In genomic region chr6:19463925-19464324, GRCh38 we compare ENCODE assay signal across 24 cellular contexts.
A peak's percentile ranks its signal among the peaks of the same experiment; 100 is the strongest.
DNase-seq lines count a peak whose midpoint lies in the region; ATAC-seq, FAIRE-seq and TF ChIP-seq lines count a peak whose summit lies in the region.
"Had no signal": no experiment of that assay in that cellular context is flagged by ENCODE, and none has a peak within 500 bp of the region (broad histone marks: within the 10 kb centered on the region; RNA-seq: fewer than 3 reads in every experiment).

No MANE protein-coding gene starts in this region.

- H3K36me3 ChIP-seq in hepatocyte (replicated peaks; ENCODE audit: insufficient read depth, low read depth) (no peaks in the 10 kb centered on the region), mucosa of descending colon (ENCODE audit: low read depth) (no peaks in the 10 kb centered on the region), neural cell (ENCODE audit: insufficient read depth, low read length) (no peaks in the 10 kb centered on the region), small intestine (ENCODE audit: control insufficient read depth in 2 of 2, insufficient read depth in 2 of 2, low read length in 2 of 2) (no peaks in the 10 kb centered on the region)
- H3K36me3 ChIP-seq: BE2C, BLaER1 had no signal

- H3K27me3 ChIP-seq in hepatocyte (no peaks in the 10 kb centered on the region), neural cell (ENCODE audit: insufficient read depth, low read depth, low read length) (no peaks in the 10 kb centered on the region), small intestine (ENCODE audit: control insufficient read depth in 2 of 2, insufficient read depth in 2 of 2, low read length in 2 of 2) (no peaks in the 10 kb centered on the region)
- H3K27me3 ChIP-seq: BE2C, BLaER1 had no signal

- H3K27ac ChIP-seq in hepatocyte: peak overlapping the region; percentile 4
- H3K27ac ChIP-seq in neural cell (ENCODE audit: low read length): peak overlapping the region; percentile 88
- no peak overlapping the region for H3K27ac ChIP-seq in small intestine (ENCODE audit: low read depth in 1 of 2, low read length in 1 of 2)
- no peak overlapping the region for H3K27ac ChIP-seq in coronary artery
- H3K27ac ChIP-seq: BLaER1 had no signal

- H3K4me2 ChIP-seq in hepatocyte (no peak overlapping the region), neural cell (ENCODE audit: low read length) (no peak overlapping the region)
- H3K4me2 ChIP-seq: BLaER1 had no signal

- no peaks in the 10 kb centered on the region for H4K20me1 ChIP-seq in hepatocyte (ENCODE audit: insufficient read depth, poor library complexity, severe bottlenecking)
- no peaks in the 10 kb centered on the region for H4K20me1 ChIP-seq in neural cell (ENCODE audit: insufficient read depth)
- H4K20me1 ChIP-seq: BLaER1 had no signal

- ATAC-seq in mucosa of descending colon: peak; percentile 61
- ATAC-seq: CD8-positive, alpha-beta T cell; GM12878 had no signal

- H3K9me3 ChIP-seq in hepatocyte (ENCODE audit: low read depth) (no peaks in the 10 kb centered on the region), mucosa of descending colon (no peaks in the 10 kb centered on the region), neural cell (ENCODE audit: low read length) (no peaks in the 10 kb centered on the region), small intestine (ENCODE audit: control insufficient read depth, low read depth) (no peaks in the 10 kb centered on the region)
- H3K9me3 ChIP-seq: BE2C, BLaER1, Caco-2 had no signal

- WGBS in hepatocyte (ENCODE audit: low lambda C conversion rate, missing lambda C conversion rate): 83% methylated on average over 5 of the region's 5 CpGs
- WGBS in small intestine, 3 donors: 30 to 66% (median 48%) methylated on average over 5 of the region's 5 CpGs

- TF ChIP-seq EP300 in neural cell (conservative IDR thresholded peaks at IDR 0.05; ENCODE audit: poor library complexity, severe bottlenecking): no peak

- H2AFZ ChIP-seq in hepatocyte (no peak overlapping the region), neural cell (ENCODE audit: low read depth, low read length) (no peak overlapping the region)

- TF ChIP-seq RAD21 in neural cell (conservative IDR thresholded peaks at IDR 0.05): no peak

- H3K4me1 ChIP-seq in hepatocyte (ENCODE audit: insufficient read depth): no peaks in the 10 kb centered on the region
- no peaks in the 10 kb centered on the region for H3K4me1 ChIP-seq in mucosa of descending colon (ENCODE audit: low read depth)
- H3K4me1 ChIP-seq in small intestine (ENCODE audit: control insufficient read depth in 2 of 2, insufficient read depth in 1 of 2, low read depth in 1 of 2, low read length in 1 of 2): no peaks in the 10 kb centered on the region
- H3K4me1 ChIP-seq: BE2C, BLaER1, Caco-2 had no signal

- peaks cover 13% of the 10 kb centered on the region for H3F3A ChIP-seq in neural cell (ENCODE audit: insufficient read depth, low read length, poor library complexity, severe bottlenecking)

- no peak for FAIRE-seq in small intestine (lab: Jason Lieb, UNC)
- FAIRE-seq: A204.1, D721Med, G401.6, GM12878, GM12892, GM18507 had no signal

- no peaks in the 10 kb centered on the region for H3K9me2 ChIP-seq in hepatocyte (replicated peaks; ENCODE audit: insufficient read depth)
- H3K9me2 ChIP-seq in neural cell (ENCODE audit: insufficient read depth, low read length): no peaks in the 10 kb centered on the region

- DNase-seq in hepatocyte (ENCODE audit: low spot score) (peak; percentile 26), mucosa of descending colon (no peak), small intestine (peak; percentile 18), posterior vena cava (ENCODE audit: low spot score) (no peak), coronary artery (ENCODE audit: low spot score) (no peak), GDM1 (lab: John Stamatoyannopoulos, UW) (no peak)
- no peak for DNase-seq in activated CD4-positive, CD25-positive, alpha-beta regulatory T cell (lab: John Stamatoyannopoulos, UW)
- DNase-seq: 8988T; ACHN; BE2C; C1 segment of cervical spinal cord; Caco-2; Calu3; CD4-positive, alpha-beta T cell; CD8-positive, alpha-beta T cell; DMS79 treated with DMSO at 0.1 percent for 48 hours had no signal

- H3K4me3 ChIP-seq in hepatocyte (no peak overlapping the region), mucosa of descending colon (no peak overlapping the region), neural cell (ENCODE audit: low read length) (no peak overlapping the region), small intestine (ENCODE audit: low read depth in 1 of 2, low read length in 2 of 2) (no peak overlapping the region), coronary artery (no peak overlapping the region)
- H3K4me3 ChIP-seq: BLaER1, GM12878 had no signal

- intact Hi-C loops in mucosa of descending colon (cut with DNase I, micrococcal nuclease): no loop called here
- intact Hi-C loops in posterior vena cava (cut with DNase I): no loop called here

- H3K79me2 ChIP-seq in hepatocyte (no peaks in the 10 kb centered on the region), neural cell (replicated peaks; ENCODE audit: insufficient read depth, low read length) (no peaks in the 10 kb centered on the region)

- H3K9ac ChIP-seq in neural cell (ENCODE audit: low read length): no peak overlapping the region
- H3K9ac ChIP-seq: BLaER1 had no signal

- TF ChIP-seq CTCF in hepatocyte (IDR thresholded peaks at IDR 0.05; ENCODE audit: poor library complexity) (no peak), mucosa of descending colon (IDR thresholded peaks at IDR 0.05) (no peak), neural cell (IDR thresholded peaks at IDR 0.05; ENCODE audit: poor library complexity, severe bottlenecking) (no peak), coronary artery (IDR thresholded peaks at IDR 0.05) (no peak)

TF ChIP-seq in neural cell, 6 proteins besides CTCF, POLR2A, EP300 and RAD21:
- TF ChIP-seq TAF1 (IDR thresholded peaks at IDR 0.05; ENCODE audit: low read depth) (no peak), POLR2AphosphoS5 (IDR thresholded peaks at IDR 0.05) (no peak), REST (IDR thresholded peaks at IDR 0.05; ENCODE audit: borderline replicate concordance) (no peak), EZH2 (IDR thresholded peaks at IDR 0.05; ENCODE audit: borderline replicate concordance, insufficient read depth, low read length, poor library complexity, severe bottlenecking) (no peak), SMC3 (conservative IDR thresholded peaks at IDR 0.05; ENCODE audit: poor library complexity) (no peak), MXI1 (conservative IDR thresholded peaks at IDR 0.05; ENCODE audit: poor library complexity, severe bottlenecking) (no peak)
TF ChIP-seq in neural cell: peak in this region for 0.

Comparison
In these comparisons a context has a peak if more than half of its experiments do, and no peak if none do; other contexts are left out.
1. DNase-seq: peak in hepatocyte (single experiment) and small intestine (single experiment); none in mucosa of descending colon (0 of 3), activated CD4-positive, CD25-positive, alpha-beta regulatory T cell (0 of 4), posterior vena cava (single experiment), coronary artery (single experiment) and GDM1 (single experiment).
2. H3K27ac ChIP-seq: peak in hepatocyte (single experiment) and neural cell (single experiment); none in small intestine (0 of 2) and coronary artery (0 of 2).